Comparison of ENCODE assay signal across 1 cellular context in genomic region chr2:70835643-70836042, GRCh38.
TF ChIP-seq lines count a peak whose summit lies in the region.

Gene CD207, minus strand, starts transcription at chr2:70835816. Its CDS starts 40 bp downstream, at chr2:70835776.

TF ChIP-seq in K562, 482 proteins besides CTCF, POLR2A, EP300 and RAD21:
- TF ChIP-seq CBFA2T2 (conservative IDR thresholded peaks at IDR 0.05) (peak; percentile 26; the same call in 1 of the 2 replicates), ZNF174 (CRISPR knock-in tag; IDR thresholded peaks at IDR 0.05) (no peak), RCOR1 (IDR thresholded peaks at IDR 0.05; ENCODE audit: borderline replicate concordance in 1 of 2, low read depth in 2 of 2, low read length in 2 of 2) (0 out of 4 replicates have a peak, but pooled peaks of 1 of the 2 experiments have one; percentile 12), SPI1 (IDR thresholded peaks at IDR 0.05; ENCODE audit: borderline replicate concordance, low read depth, low read length) (peak; percentile 67; the same call in 1 of the 2 replicates), TCF3 (CRISPR knock-in tag; IDR thresholded peaks at IDR 0.05) (peak; percentile 63), CBFA2T3 (IDR thresholded peaks at IDR 0.05) (peak; percentile 61; the same call in 1 of the 2 replicates), UBTF (IDR thresholded peaks at IDR 0.05; ENCODE audit: borderline replicate concordance in 1 of 2, low read depth in 2 of 2, low read length in 2 of 2) (no peak), TEAD4 (IDR thresholded peaks at IDR 0.05; ENCODE audit: low read length) (peak; percentile 56; the same call in 1 of the 2 replicates), TEAD4 (CRISPR knock-in tag; IDR thresholded peaks at IDR 0.05; ENCODE audit: borderline replicate concordance) (no peak), ZNF263 (CRISPR knock-in tag; IDR thresholded peaks at IDR 0.05; ENCODE audit: borderline replicate concordance) (peak; percentile 78; the same call in 1 of the 2 replicates), ARID1B (IDR thresholded peaks at IDR 0.05) (peak; percentile 50; the same call in 1 of the 2 replicates), NR2F6 (CRISPR knock-in tag; IDR thresholded peaks at IDR 0.05) (no peak), TAL1 (IDR thresholded peaks at IDR 0.05) (peak; percentile 51), CTBP1 (IDR thresholded peaks at IDR 0.05; ENCODE audit: borderline replicate concordance) (peak; percentile 89)
- TF ChIP-seq, protein P1, sequence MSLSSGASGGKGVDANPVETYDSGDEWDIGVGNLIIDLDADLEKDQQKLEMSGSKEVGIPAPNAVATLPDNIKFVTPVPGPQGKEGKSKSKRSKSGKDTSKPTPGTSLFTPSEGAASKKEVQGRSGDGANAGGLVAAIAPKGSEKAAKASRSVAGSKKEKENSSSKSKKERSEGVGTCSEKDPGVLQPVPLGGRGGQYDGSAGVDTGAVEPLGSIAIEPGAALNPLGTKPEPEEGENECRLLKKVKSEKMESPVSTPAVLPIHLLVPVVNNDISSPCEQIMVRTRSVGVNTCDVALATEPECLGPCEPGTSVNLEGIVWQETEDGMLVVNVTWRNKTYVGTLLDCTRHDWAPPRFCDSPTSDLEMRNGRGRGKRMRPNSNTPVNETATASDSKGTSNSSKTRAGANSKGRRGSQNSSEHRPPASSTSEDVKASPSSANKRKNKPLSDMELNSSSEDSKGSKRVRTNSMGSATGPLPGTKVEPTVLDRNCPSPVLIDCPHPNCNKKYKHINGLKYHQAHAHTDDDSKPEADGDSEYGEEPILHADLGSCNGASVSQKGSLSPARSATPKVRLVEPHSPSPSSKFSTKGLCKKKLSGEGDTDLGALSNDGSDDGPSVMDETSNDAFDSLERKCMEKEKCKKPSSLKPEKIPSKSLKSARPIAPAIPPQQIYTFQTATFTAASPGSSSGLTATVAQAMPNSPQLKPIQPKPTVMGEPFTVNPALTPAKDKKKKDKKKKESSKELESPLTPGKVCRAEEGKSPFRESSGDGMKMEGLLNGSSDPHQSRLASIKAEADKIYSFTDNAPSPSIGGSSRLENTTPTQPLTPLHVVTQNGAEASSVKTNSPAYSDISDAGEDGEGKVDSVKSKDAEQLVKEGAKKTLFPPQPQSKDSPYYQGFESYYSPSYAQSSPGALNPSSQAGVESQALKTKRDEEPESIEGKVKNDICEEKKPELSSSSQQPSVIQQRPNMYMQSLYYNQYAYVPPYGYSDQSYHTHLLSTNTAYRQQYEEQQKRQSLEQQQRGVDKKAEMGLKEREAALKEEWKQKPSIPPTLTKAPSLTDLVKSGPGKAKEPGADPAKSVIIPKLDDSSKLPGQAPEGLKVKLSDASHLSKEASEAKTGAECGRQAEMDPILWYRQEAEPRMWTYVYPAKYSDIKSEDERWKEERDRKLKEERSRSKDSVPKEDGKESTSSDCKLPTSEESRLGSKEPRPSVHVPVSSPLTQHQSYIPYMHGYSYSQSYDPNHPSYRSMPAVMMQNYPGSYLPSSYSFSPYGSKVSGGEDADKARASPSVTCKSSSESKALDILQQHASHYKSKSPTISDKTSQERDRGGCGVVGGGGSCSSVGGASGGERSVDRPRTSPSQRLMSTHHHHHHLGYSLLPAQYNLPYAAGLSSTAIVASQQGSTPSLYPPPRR (CRISPR knock-in tag; IDR thresholded peaks at IDR 0.05; ENCODE audit: borderline replicate concordance) = no peak
